15 cellular contexts compared by ENCODE assay signal in the genomic region with DNA sequence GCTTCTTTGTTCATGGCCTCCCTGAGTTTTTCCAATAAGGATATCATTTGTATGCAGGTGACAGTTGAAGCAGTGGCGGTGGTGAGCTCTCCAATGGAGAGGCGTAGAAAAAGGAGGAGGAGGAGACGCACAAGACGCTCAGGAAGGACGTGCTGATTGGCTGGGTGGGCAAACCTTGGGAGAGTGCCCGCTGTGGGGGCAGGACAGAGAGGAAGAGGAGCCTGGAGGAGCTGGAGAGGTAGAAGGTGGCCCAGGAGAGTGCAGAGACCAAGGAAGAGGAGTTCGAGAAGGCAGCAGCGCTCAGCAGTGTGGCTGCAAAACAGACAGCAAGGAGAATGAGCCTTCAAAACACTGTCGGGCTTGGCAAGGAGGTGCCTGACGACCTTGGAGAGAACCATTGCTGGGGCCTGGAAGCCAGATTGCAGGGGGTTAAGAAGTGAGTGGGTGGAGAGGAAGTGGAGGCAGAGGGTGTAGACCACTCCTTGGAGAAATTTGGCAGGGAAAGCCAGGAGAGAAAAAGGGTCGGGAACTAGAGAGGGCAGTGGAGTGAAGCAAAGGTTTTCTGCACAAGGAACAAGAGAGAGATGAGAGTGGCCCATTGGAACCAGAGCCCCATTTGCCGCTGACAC. TPM values are rescaled to one million over a fixed set of nuclear protein-coding genes. Genes with fewer than 3 reads are reported as not detected.
DNase-seq lines count a peak whose midpoint lies in the region; ATAC-seq and TF ChIP-seq lines count a peak whose summit lies in the region.
"Had no signal": no experiment of that assay in that cellular context is flagged by ENCODE, and none has a peak within 500 bp of the region (broad histone marks: within the 10 kb centered on the region; RNA-seq: fewer than 3 reads in every experiment).

No MANE protein-coding gene starts in this region.

- peak overlapping the region; percentile 87 for H3K4ac ChIP-seq in IMR-90 (ENCODE audit: low read depth, low read length)

- peak overlapping the region; percentile 47 for H2BK5ac ChIP-seq in IMR-90 (ENCODE audit: low read depth, low read length, poor library complexity, severe bottlenecking)

- H3K4me2 ChIP-seq in IMR-90 (ENCODE audit: low read depth, low read length), result peak overlapping the region; percentile 56

- peak overlapping the region; percentile 81; the same call in 1 of the 2 replicates for H4K91ac ChIP-seq in IMR-90 (ENCODE audit: insufficient read depth, low read depth, low read length)

- H3K27me3 ChIP-seq in IMR-90 (ENCODE audit: control insufficient read depth, insufficient read depth, low read length), result no peaks in the 10 kb centered on the region
- H3K27me3 ChIP-seq: left lung, SJSA1 had no signal

- peaks cover 8 to 68% of the 10 kb centered on the region in 2 experiments; a peak in 3 of 4 replicates for H3K79me1 ChIP-seq in IMR-90 (ENCODE audit: low read depth in 1 of 2, low read length in 2 of 2)

- H3K9ac ChIP-seq in IMR-90 (ENCODE audit: low read depth, low read length), result 0 out of 2 replicates have a peak overlapping the region, but pooled peaks have one; percentile 20

- H3K9me3 Mint-ChIP-seq in dendritic cell treated with granulocyte-macrophage colony-stimulating factor and Interleukin-4, amounts not matched to agents 40 ng/mL and 50 ng/mL, for 4 days, result no peaks in the 10 kb centered on the region
- H3K9me3 Mint-ChIP-seq in natural killer cell treated with Interleukin-12 subunit alpha and Interleukin-12 subunit beta and Interleukin-15 and Interleukin-18, amount 100 ng/mL, for 72 hours, result no peaks in the 10 kb centered on the region
- no peaks in the 10 kb centered on the region for H3K9me3 Mint-ChIP-seq in type B pancreatic cell
- H3K9me3 Mint-ChIP-seq: activated naive CD4-positive, alpha-beta T cell treated with anti-CD3 and anti-CD28 coated beads for 36 hours had no signal

- no peaks in the 10 kb centered on the region for H3K9me3 ChIP-seq in IMR-90 (ENCODE audit: control insufficient read depth, insufficient read depth, low read length)
- H3K9me3 ChIP-seq: left lung, psoas muscle, SJSA1 had no signal

- H4K20me1 ChIP-seq in IMR-90 (ENCODE audit: insufficient read depth, low read length), result peaks cover 55% of the 10 kb centered on the region

- H3K4me3 Mint-ChIP-seq in dendritic cell treated with granulocyte-macrophage colony-stimulating factor and Interleukin-4, amounts not matched to agents 40 ng/mL and 50 ng/mL, for 4 days, result no peak overlapping the region
- peak overlapping the region; percentile 1 for H3K4me3 Mint-ChIP-seq in natural killer cell treated with Interleukin-12 subunit alpha and Interleukin-12 subunit beta and Interleukin-15 and Interleukin-18, amount 100 ng/mL, for 72 hours
- peak overlapping the region; percentile 60 for H3K4me3 Mint-ChIP-seq in type B pancreatic cell
- H3K4me3 Mint-ChIP-seq: activated naive CD4-positive, alpha-beta T cell treated with anti-CD3 and anti-CD28 coated beads for 36 hours had no signal

- no peak for TF ChIP-seq CTCF in IMR-90 (conservative IDR thresholded peaks at IDR 0.05; ENCODE audit: low read depth, low read length)
- no peak for TF ChIP-seq CTCF in type B pancreatic cell (conservative IDR thresholded peaks at IDR 0.05)

- peak overlapping the region; percentile 80; the same call in 1 of the 2 replicates for H3K27ac ChIP-seq in IMR-90 (ENCODE audit: insufficient read depth, low read length)
- H3K27ac ChIP-seq: psoas muscle, SJSA1 had no signal

- H3K4me1 Mint-ChIP-seq in dendritic cell treated with granulocyte-macrophage colony-stimulating factor and Interleukin-4, amounts not matched to agents 40 ng/mL and 50 ng/mL, for 4 days (ENCODE audit: low read depth), result peaks cover 83% of the 10 kb centered on the region
- H3K4me1 Mint-ChIP-seq in natural killer cell treated with Interleukin-12 subunit alpha and Interleukin-12 subunit beta and Interleukin-15 and Interleukin-18, amount 100 ng/mL, for 72 hours (ENCODE audit: low read depth in 2 of 2), result peaks cover 48 to 49% of the 10 kb centered on the region in 2 donors
- H3K4me1 Mint-ChIP-seq in type B pancreatic cell (ENCODE audit: unreplicated experiment), result peaks cover 26% of the 10 kb centered on the region

- CTCF ChIA-PET in IMR-90 (lab: Yijun Ruan, JAX), result no interaction called here

- peak overlapping the region; percentile 0 to 71; a peak in 3 of 4 replicates for H4K8ac ChIP-seq in IMR-90 (ENCODE audit: low read depth in 2 of 2, low read length in 2 of 2)

- H3K23ac ChIP-seq in IMR-90 (ENCODE audit: low read depth, low read length), result peak overlapping the region; percentile 52; the same call in 1 of the 2 replicates

- no TSS peak for BruUV-seq in IMR-90 (replicated peaks; lab: Mats Ljungman, UMichigan)

- H3K14ac ChIP-seq in IMR-90 (replicated peaks; ENCODE audit: low read depth, low read length), result peak overlapping the region; percentile 60

- ATAC-seq in IMR-90 (ENCODE audit: low read depth) (no peak), HG02623 (IDR thresholded peaks at IDR 0.05; ENCODE audit: unreplicated experiment) (no peak)
- no peak for ATAC-seq in natural killer cell treated with Interleukin-12 subunit alpha and Interleukin-12 subunit beta and Interleukin-15 and Interleukin-18, amount 100 ng/mL, for 72 hours

- H2BK20ac ChIP-seq in IMR-90 (ENCODE audit: low read depth, low read length), result peak overlapping the region; percentile 26; the same call in 1 of the 2 replicates

- TF ChIP-seq POLR2A in IMR-90 (IDR thresholded peaks at IDR 0.05; ENCODE audit: low read depth, low read length), result no peak

- H3K4me1 ChIP-seq in IMR-90 (ENCODE audit: control insufficient read depth, insufficient read depth, low read length), result peaks cover 42% of the 10 kb centered on the region
- H3K4me1 ChIP-seq: psoas muscle had no signal

- peak overlapping the region; percentile 26; the same call in 1 of the 3 replicates for H2BK15ac ChIP-seq in IMR-90 (ENCODE audit: low read depth, low read length)

- H2AFZ ChIP-seq in IMR-90 (replicated peaks; ENCODE audit: low read length, poor library complexity), result no peak overlapping the region

- H3K27ac Mint-ChIP-seq in dendritic cell treated with granulocyte-macrophage colony-stimulating factor and Interleukin-4, amounts not matched to agents 40 ng/mL and 50 ng/mL, for 4 days, result peak overlapping the region; percentile 2
- no peak overlapping the region for H3K27ac Mint-ChIP-seq in natural killer cell treated with Interleukin-12 subunit alpha and Interleukin-12 subunit beta and Interleukin-15 and Interleukin-18, amount 100 ng/mL, for 72 hours
- H3K27ac Mint-ChIP-seq in type B pancreatic cell, result peak overlapping the region; percentile 45
- H3K27ac Mint-ChIP-seq: activated naive CD4-positive, alpha-beta T cell treated with anti-CD3 and anti-CD28 coated beads for 36 hours had no signal

- peaks cover 26% of the 10 kb centered on the region for H3K36me3 ChIP-seq in IMR-90 (ENCODE audit: control insufficient read depth, insufficient read depth, low read length)

- POLR2A ChIA-PET in IMR-90 (lab: Charles Lee; ENCODE audit: unreplicated experiment), result no interaction called here

- H3K36me3 Mint-ChIP-seq in dendritic cell treated with granulocyte-macrophage colony-stimulating factor and Interleukin-4, amounts not matched to agents 40 ng/mL and 50 ng/mL, for 4 days (ENCODE audit: low read depth), result peaks cover 15% of the 10 kb centered on the region
- no peaks in the 10 kb centered on the region for H3K36me3 Mint-ChIP-seq in natural killer cell treated with Interleukin-12 subunit alpha and Interleukin-12 subunit beta and Interleukin-15 and Interleukin-18, amount 100 ng/mL, for 72 hours
- peaks cover 10% of the 10 kb centered on the region for H3K36me3 Mint-ChIP-seq in type B pancreatic cell

- peaks cover 29% of the 10 kb centered on the region for H3K27me3 Mint-ChIP-seq in dendritic cell treated with granulocyte-macrophage colony-stimulating factor and Interleukin-4, amounts not matched to agents 40 ng/mL and 50 ng/mL, for 4 days
- peaks cover 22 to 29% of the 10 kb centered on the region in 2 donors for H3K27me3 Mint-ChIP-seq in natural killer cell treated with Interleukin-12 subunit alpha and Interleukin-12 subunit beta and Interleukin-15 and Interleukin-18, amount 100 ng/mL, for 72 hours
- no peaks in the 10 kb centered on the region for H3K27me3 Mint-ChIP-seq in type B pancreatic cell

- peak overlapping the region; percentile 50 for H3K18ac ChIP-seq in IMR-90 (ENCODE audit: low read depth, low read length)

- dilution Hi-C loops in IMR-90 (cut with HindIII; ENCODE audit: low sequenced_read_pairs, unreplicated experiment), result no loop called here

- peak overlapping the region; percentile 81 for H4K5ac ChIP-seq in IMR-90 (ENCODE audit: low read depth, low read length)

- peaks cover 41% of the 10 kb centered on the region for H3K9me1 ChIP-seq in IMR-90 (ENCODE audit: insufficient read depth, low read length)

- in situ Hi-C loops in IMR-90 (cut with MboI; ENCODE audit: low sequenced_read_pairs), result no loop called here

- peak overlapping the region; percentile 74; the same call in 1 of the 2 replicates for H2AK5ac ChIP-seq in IMR-90 (ENCODE audit: low read depth, low read length)

- no peak for TF ChIP-seq RAD21 in IMR-90 (IDR thresholded peaks at IDR 0.05; ENCODE audit: low read length)

- no peak overlapping the region for H3K4me3 ChIP-seq in IMR-90 (ENCODE audit: insufficient read depth, low read depth, low read length)
- H3K4me3 ChIP-seq: left lung, psoas muscle, SJSA1 had no signal

- H2AK9ac ChIP-seq in IMR-90 (replicated peaks; ENCODE audit: low read depth, low read length, poor library complexity), result peak overlapping the region; percentile 80

- DNase-seq in IMR-90, result no peak
- DNase-seq in natural killer cell treated with Interleukin-12 subunit alpha and Interleukin-12 subunit beta and Interleukin-15 and Interleukin-18, amount 100 ng/mL, for 72 hours (ENCODE audit: low spot score), result no peak
- DNase-seq in type B pancreatic cell (ENCODE audit: extremely low spot score, unreplicated experiment), result no peak
- no peak for DNase-seq in activated CD4-positive, CD25-positive, alpha-beta regulatory T cell treated with anti-CD3 and anti-CD28 coated beads, Interleukin-2, amount 50 U/mL, for 72 hours
- DNase-seq in mucosa of gallbladder (ENCODE audit: low spot score), result no peak
- DNase-seq: activated naive CD4-positive, alpha-beta T cell treated with anti-CD3 and anti-CD28 coated beads for 36 hours; central memory CD4-positive, alpha-beta T cell; GOT3; left lung; psoas muscle; stimulated activated CD4-positive, alpha-beta T cell treated with anti-CD3 and anti-CD28 coated beads, Interleukin-2, amount 100 ng/mL, for 24 hours had no signal

- H3K56ac ChIP-seq in IMR-90 (ENCODE audit: extremely low read depth, insufficient read depth, low read length), result no peak overlapping the region

- peak overlapping the region; percentile 73 for H2BK120ac ChIP-seq in IMR-90 (ENCODE audit: low read depth, low read length)

- intact Hi-C loops in IMR-90 (cut with micrococcal nuclease), result no loop called here
- intact Hi-C loops in dendritic cell treated with granulocyte-macrophage colony-stimulating factor and Interleukin-4, amounts not matched to agents 40 ng/mL and 50 ng/mL, for 4 days (cut with micrococcal nuclease), result no loop called here

- WGBS in IMR-90 (ENCODE audit: extremely low coverage in 2 of 2, insufficient read length in 1 of 2), 2 experiments, result 45% methylated on average over 6 of the region's 12 CpGs; no CpG with 5 or more reads in 1 of the 2 experiments

RNA-seq across cellular contexts. Expression of gene CLCF1, which starts 7.5 kb away (rescaled TPM):
- total RNA-seq in IMR-90 (2012; rRNA removed) (5.0 and 5.6 TPM in 2 replicates), type B pancreatic cell (ENCODE audit: low replicate concordance) (3.2 and 6.7 TPM in 2 replicates), mucosa of gallbladder (4.0 TPM)
- polyA plus RNA-seq in IMR-90 (2012; rRNA removed), result 27.8 and 34.4 TPM in 2 replicates
- polyA plus RNA-seq in IMR-90 (2012; cell fraction: cytosol; rRNA removed), result 20.6 and 36.3 TPM in 2 replicates
- polyA plus RNA-seq in IMR-90 (2012; cell fraction: nucleus; rRNA removed; ENCODE audit: low replicate concordance), result 61.2 and 132 TPM in 2 replicates
- total RNA-seq in natural killer cell treated with Interleukin-12 subunit alpha and Interleukin-12 subunit beta and Interleukin-15 and Interleukin-18, amount 100 ng/mL, for 72 hours, result 1 to 10 TPM; 1.4 to 3.3 TPM
- total RNA-seq: activated naive CD4-positive, alpha-beta T cell treated with anti-CD3 and anti-CD28 coated beads for 36 hours had no signal

RNA-seq across cellular contexts. Expression of gene POLD4, which starts 12.5 kb away (rescaled TPM):
- total RNA-seq in IMR-90 (2012; rRNA removed) (40.8 and 46.4 TPM in 2 replicates), type B pancreatic cell (ENCODE audit: low replicate concordance) (15.0 and 29.4 TPM in 2 replicates), mucosa of gallbladder (87.5 TPM)
- polyA plus RNA-seq in IMR-90 (2012; rRNA removed), result 133 and 152 TPM in 2 replicates
- polyA plus RNA-seq in IMR-90 (2012; cell fraction: cytosol; rRNA removed), result 252 and 358 TPM in 2 replicates
- 170 and 292 TPM in 2 replicates for polyA plus RNA-seq in IMR-90 (2012; cell fraction: nucleus; rRNA removed; ENCODE audit: low replicate concordance)
- total RNA-seq in natural killer cell treated with Interleukin-12 subunit alpha and Interleukin-12 subunit beta and Interleukin-15 and Interleukin-18, amount 100 ng/mL, for 72 hours, result 10 to 100 TPM; 25.7 to 46.4 TPM

RNA-seq across cellular contexts. Expression of gene RAD9A, which starts 25.9 kb away (rescaled TPM):
- 1.9 and 2.0 TPM in 2 replicates for total RNA-seq in IMR-90 (2012; rRNA removed)
- polyA plus RNA-seq in IMR-90 (2012; rRNA removed), result 10.3 and 12.6 TPM in 2 replicates
- polyA plus RNA-seq in IMR-90 (2012; cell fraction: cytosol; rRNA removed), result 8.4 and 12.7 TPM in 2 replicates
- 53.4 and 98.2 TPM in 2 replicates for polyA plus RNA-seq in IMR-90 (2012; cell fraction: nucleus; rRNA removed; ENCODE audit: low replicate concordance)
- 10 to 100 TPM; 25.9 to 47.8 TPM for total RNA-seq in natural killer cell treated with Interleukin-12 subunit alpha and Interleukin-12 subunit beta and Interleukin-15 and Interleukin-18, amount 100 ng/mL, for 72 hours
- total RNA-seq in type B pancreatic cell (ENCODE audit: low replicate concordance), result 29.5 and 41.2 TPM in 2 replicates
- total RNA-seq in mucosa of gallbladder, result 45.0 TPM

RNA-seq across cellular contexts. Expression of gene PPP1CA, which starts 35.8 kb away (rescaled TPM):
- total RNA-seq in IMR-90 (2012; rRNA removed), result 294 and 313 TPM in 2 replicates
- polyA plus RNA-seq in IMR-90 (2012; rRNA removed), result 228 and 260 TPM in 2 replicates
- polyA plus RNA-seq in IMR-90 (2012; cell fraction: cytosol; rRNA removed), result 268 and 304 TPM in 2 replicates
- polyA plus RNA-seq in IMR-90 (2012; cell fraction: nucleus; rRNA removed; ENCODE audit: low replicate concordance), result 122 and 203 TPM in 2 replicates
- total RNA-seq in natural killer cell treated with Interleukin-12 subunit alpha and Interleukin-12 subunit beta and Interleukin-15 and Interleukin-18, amount 100 ng/mL, for 72 hours, result 100 to 1,000 TPM; 317 to 378 TPM
- 137 TPM in 2 replicates for total RNA-seq in type B pancreatic cell (ENCODE audit: low replicate concordance)
- total RNA-seq in mucosa of gallbladder, result 140 TPM

RNA-seq across cellular contexts. Expression of gene TBC1D10C, which starts 38.0 kb away (rescaled TPM):
- total RNA-seq in IMR-90 (2012; rRNA removed), result under 0.01 and 0.18 TPM in 2 replicates
- 0.07 and 0.11 TPM in 2 replicates for polyA plus RNA-seq in IMR-90 (2012; rRNA removed)
- 0.09 and 0.12 TPM in 2 replicates for polyA plus RNA-seq in IMR-90 (2012; cell fraction: cytosol; rRNA removed)
- 0.44 and 0.94 TPM in 2 replicates for polyA plus RNA-seq in IMR-90 (2012; cell fraction: nucleus; rRNA removed; ENCODE audit: low replicate concordance)
- 10 to 100 TPM; 79.5 to 88.8 TPM for total RNA-seq in natural killer cell treated with Interleukin-12 subunit alpha and Interleukin-12 subunit beta and Interleukin-15 and Interleukin-18, amount 100 ng/mL, for 72 hours
- total RNA-seq in type B pancreatic cell (ENCODE audit: low replicate concordance), result 0.87 TPM in 1 of 2 replicates, not detected in the other
- 10.6 TPM for total RNA-seq in mucosa of gallbladder
- total RNA-seq: MCF 10A, SJSA1 had no signal

Comparison
In these comparisons a context has a peak if more than half of its experiments do, and no peak if none do; other contexts are left out.
1. H3K27ac Mint-ChIP-seq: peak in dendritic cell treated with granulocyte-macrophage colony-stimulating factor and Interleukin-4, amounts not matched to agents 40 ng/mL and 50 ng/mL, for 4 days (single experiment) and type B pancreatic cell (single experiment); none in natural killer cell treated with Interleukin-12 subunit alpha and Interleukin-12 subunit beta and Interleukin-15 and Interleukin-18, amount 100 ng/mL, for 72 hours (0 of 2).